Comparison of ENCODE assay signal across 8 cellular contexts in genomic region chr10:44960482-44961230, GRCh38. TPM values are rescaled to one million over a fixed set of nuclear protein-coding genes. Genes with fewer than 3 reads are reported as not detected.
DNase-seq lines count a peak whose midpoint lies in the region; ATAC-seq and TF ChIP-seq lines count a peak whose summit lies in the region.

No MANE protein-coding gene starts in this region.

- H3K79me2 ChIP-seq in Karpas-422 (ENCODE audit: low read length): peaks cover 4% of the 10 kb centered on the region; the same call in 1 of the 2 replicates

- POLR2A ChIA-PET in naive thymus-derived CD8-positive, alpha-beta T cell (lab: Charles Lee): interaction anchor here (0.6 kb wide), 1 partner anchor 116 kb away, joined by 8 read pairs; no protein-coding TSS in a partner anchor

- no peak for ATAC-seq in naive thymus-derived CD8-positive, alpha-beta T cell

- peaks cover 0 to 9% (median 0%) of the 10 kb centered on the region in 5 donors for H3K27me3 Mint-ChIP-seq in naive thymus-derived CD8-positive, alpha-beta T cell

- no peaks in the 10 kb centered on the region for H3K9me3 ChIP-seq in Karpas-422 (ENCODE audit: low read length)
- H3K9me3 ChIP-seq in duodenal mucosa (ENCODE audit: control insufficient read depth in 1 of 2, low read length in 2 of 2): no peaks in the 10 kb centered on the region
- H3K9me3 ChIP-seq in prostate gland: no peaks in the 10 kb centered on the region

- no peak overlapping the region for H3K4me3 ChIP-seq in Karpas-422 (ENCODE audit: low read length)
- H3K4me3 ChIP-seq in duodenal mucosa (ENCODE audit: low read depth in 1 of 2, low read length in 2 of 2): peak overlapping the region; percentile 86 to 94
- peak overlapping the region in 1 of 2 donors; percentile 72 for H3K4me3 ChIP-seq in prostate gland

- H3K9me2 ChIP-seq in Karpas-422 (replicated peaks; ENCODE audit: insufficient read depth, low read length): no peaks in the 10 kb centered on the region

- H3K4me1 ChIP-seq in Karpas-422 (ENCODE audit: low read length) (peaks cover 68% of the 10 kb centered on the region), duodenal mucosa (ENCODE audit: control insufficient read depth in 1 of 2, insufficient read depth in 2 of 2, low read length in 2 of 2) (peaks cover 63 to 67% of the 10 kb centered on the region in 2 donors), prostate gland (replicated peaks) (peaks cover 15% of the 10 kb centered on the region)

- H3K9ac ChIP-seq in Karpas-422 (ENCODE audit: low read length) (0 out of 2 replicates have a peak overlapping the region, but pooled peaks have one; percentile 12), duodenal mucosa (ENCODE audit: low read depth in 1 of 2, low read length in 2 of 2) (peak overlapping the region; percentile 63 to 86)

- peaks cover 0 to 3% (median 0%) of the 10 kb centered on the region in 9 donors for H3K9me3 Mint-ChIP-seq in naive thymus-derived CD8-positive, alpha-beta T cell

- no peak overlapping the region for H3K4me2 ChIP-seq in Karpas-422 (ENCODE audit: low read depth, low read length, poor library complexity, severe bottlenecking)

- intact Hi-C loops in prostate gland (cut with DNase I): no loop called here

- WGBS in prostate gland: 68% methylated on average over 7 of the region's 7 CpGs

- no peak overlapping the region for H3K27ac ChIP-seq in Karpas-422 (ENCODE audit: low read length)
- peak overlapping the region; percentile 15 for H3K27ac ChIP-seq in duodenal mucosa (ENCODE audit: low read depth, low read length)
- H3K27ac ChIP-seq in prostate gland: no peak overlapping the region

- H2AFZ ChIP-seq in Karpas-422 (ENCODE audit: low read length): no peak overlapping the region

- TF ChIP-seq POLR2A in prostate gland (IDR thresholded peaks at IDR 0.05): no peak

- peaks cover 0 to 13% (median 13%) of the 10 kb centered on the region in 3 donors for H3K36me3 Mint-ChIP-seq in naive thymus-derived CD8-positive, alpha-beta T cell

- no peak for TF ChIP-seq CTCF in prostate gland (IDR thresholded peaks at IDR 0.05)

- H4K20me1 ChIP-seq in Karpas-422 (ENCODE audit: insufficient read depth, low read depth, low read length): peaks cover 4% of the 10 kb centered on the region; the same call in 1 of the 2 replicates

- H3K4me3 Mint-ChIP-seq in naive thymus-derived CD8-positive, alpha-beta T cell: peak overlapping the region; percentile 71 to 92 (median 88)

- H3K27ac Mint-ChIP-seq in naive thymus-derived CD8-positive, alpha-beta T cell: peak overlapping the region in 4 of 10 donors; percentile 21 to 89 (median 66)

- H3K27me3 ChIP-seq in Karpas-422 (ENCODE audit: low read length) (no peaks in the 10 kb centered on the region; the same call in 1 of the 2 replicates), duodenal mucosa (ENCODE audit: control insufficient read depth in 1 of 2, insufficient read depth in 2 of 2, low read length in 2 of 2) (no peaks in the 10 kb centered on the region), prostate gland (replicated peaks; ENCODE audit: insufficient read depth) (no peaks in the 10 kb centered on the region)

- H3K4me1 Mint-ChIP-seq in naive thymus-derived CD8-positive, alpha-beta T cell: peaks cover 18 to 73% (median 36%) of the 10 kb centered on the region in 4 donors

- no peaks in the 10 kb centered on the region; the same call in 1 of the 2 replicates for H3K36me3 ChIP-seq in Karpas-422 (ENCODE audit: insufficient read depth, low read length)
- H3K36me3 ChIP-seq in duodenal mucosa (ENCODE audit: control insufficient read depth in 1 of 2, insufficient read depth in 2 of 2, low read length in 2 of 2): peaks cover 0 to 10% of the 10 kb centered on the region in 2 donors
- H3K36me3 ChIP-seq in prostate gland: no peaks in the 10 kb centered on the region

- DNase-seq in AML-193 (lab: John Stamatoyannopoulos, UW) (peak; percentile 19 to 33), Karpas-422 (no peak), HUDEP-2 (lab: John Stamatoyannopoulos, UW; ENCODE audit: unreplicated experiment in 76 of 76) (no peak), prostate gland (ENCODE audit: low spot score) (no peak), pons (ENCODE audit: low spot score) (no peak)
- no peak for DNase-seq in naive thymus-derived CD8-positive, alpha-beta T cell
- DNase-seq in activated CD4-positive, alpha-beta T cell treated with anti-CD3 and anti-CD28 coated beads for 48 hours: no peak

RNA-seq across cellular contexts. Expression of gene RASSF4, which starts 1.1 kb away (rescaled TPM):
- total RNA-seq in Karpas-422 (2014; rRNA removed; shearing (Covaris generic); ENCODE audit: low replicate concordance): 3.6 and 7.1 TPM in 2 replicates
- total RNA-seq in naive thymus-derived CD8-positive, alpha-beta T cell: 1 to 10 TPM in 1 of 2 experiments, under 1 TPM in 1; 0.88 to 1.8 TPM
- polyA plus RNA-seq in naive thymus-derived CD8-positive, alpha-beta T cell: 1 to 10 TPM in 2 of 3 donors, under 1 TPM in 1; 0.40 to 1.7 (median 1.0) TPM
- total RNA-seq in prostate gland: 10 to 100 TPM in 1 of 2 donors, 1 to 10 TPM in 1; 6.1 to 31.0 TPM

RNA-seq across cellular contexts. Expression of gene DEPP1, which starts 18.0 kb away (rescaled TPM):
- not detected in 2 replicates for total RNA-seq in Karpas-422 (2014; rRNA removed; shearing (Covaris generic); ENCODE audit: low replicate concordance)
- not detected for total RNA-seq in naive thymus-derived CD8-positive, alpha-beta T cell
- polyA plus RNA-seq in naive thymus-derived CD8-positive, alpha-beta T cell: not detected
- 100 to 1,000 TPM in 1 of 2 donors, 10 to 100 TPM in 1; 27.2 to 144 TPM for total RNA-seq in prostate gland

RNA-seq across cellular contexts. Expression of gene ZNF22, which starts 40.1 kb away (rescaled TPM):
- 34.9 and 53.2 TPM in 2 replicates for total RNA-seq in Karpas-422 (2014; rRNA removed; shearing (Covaris generic); ENCODE audit: low replicate concordance)
- total RNA-seq in naive thymus-derived CD8-positive, alpha-beta T cell: 10 to 100 TPM; 46.3 to 47.0 TPM
- polyA plus RNA-seq in naive thymus-derived CD8-positive, alpha-beta T cell: 10 to 100 TPM; 54.1 to 62.3 (median 58.7) TPM
- 10 to 100 TPM; 15.8 to 24.2 TPM for total RNA-seq in prostate gland

RNA-seq across cellular contexts. Expression of gene TMEM72, which starts 49.5 kb away (rescaled TPM):
- total RNA-seq in Karpas-422 (2014; rRNA removed; shearing (Covaris generic); ENCODE audit: low replicate concordance): not detected in 2 replicates
- not detected for total RNA-seq in naive thymus-derived CD8-positive, alpha-beta T cell
- polyA plus RNA-seq in naive thymus-derived CD8-positive, alpha-beta T cell: not detected
- total RNA-seq in prostate gland: 1 to 10 TPM in 1 of 2 donors, not detected in 1; 1.6 TPM

Comparison
In these comparisons a context has a peak if more than half of its experiments do, and no peak if none do; other contexts are left out.
1. DNase-seq: peak in AML-193 (2 of 2); none in Karpas-422 (single experiment), naive thymus-derived CD8-positive, alpha-beta T cell (0 of 10), HUDEP-2 (0 of 76), prostate gland (single experiment), pons (single experiment) and activated CD4-positive, alpha-beta T cell treated with anti-CD3 and anti-CD28 coated beads for 48 hours (single experiment).
2. RNA of gene DEPP1, which starts 18.0 kb away (total RNA-seq): 27.2 to 144 TPM in prostate gland; not detected in naive thymus-derived CD8-positive, alpha-beta T cell and not detected in Karpas-422; every median in the first group is over 10 times any median in the second.